ENCODE assay signal across 1 cellular context in genomic region chr17:62479895-62480253, GRCh38.
TF ChIP-seq lines count a peak whose summit lies in the region.

No MANE protein-coding gene starts in this region.

TF ChIP-seq in K562, 482 proteins besides CTCF, POLR2A, EP300 and RAD21:
- TF ChIP-seq CHD1 (IDR thresholded peaks at IDR 0.05; ENCODE audit: low read length): peak; percentile 3
